In the genomic region with DNA sequence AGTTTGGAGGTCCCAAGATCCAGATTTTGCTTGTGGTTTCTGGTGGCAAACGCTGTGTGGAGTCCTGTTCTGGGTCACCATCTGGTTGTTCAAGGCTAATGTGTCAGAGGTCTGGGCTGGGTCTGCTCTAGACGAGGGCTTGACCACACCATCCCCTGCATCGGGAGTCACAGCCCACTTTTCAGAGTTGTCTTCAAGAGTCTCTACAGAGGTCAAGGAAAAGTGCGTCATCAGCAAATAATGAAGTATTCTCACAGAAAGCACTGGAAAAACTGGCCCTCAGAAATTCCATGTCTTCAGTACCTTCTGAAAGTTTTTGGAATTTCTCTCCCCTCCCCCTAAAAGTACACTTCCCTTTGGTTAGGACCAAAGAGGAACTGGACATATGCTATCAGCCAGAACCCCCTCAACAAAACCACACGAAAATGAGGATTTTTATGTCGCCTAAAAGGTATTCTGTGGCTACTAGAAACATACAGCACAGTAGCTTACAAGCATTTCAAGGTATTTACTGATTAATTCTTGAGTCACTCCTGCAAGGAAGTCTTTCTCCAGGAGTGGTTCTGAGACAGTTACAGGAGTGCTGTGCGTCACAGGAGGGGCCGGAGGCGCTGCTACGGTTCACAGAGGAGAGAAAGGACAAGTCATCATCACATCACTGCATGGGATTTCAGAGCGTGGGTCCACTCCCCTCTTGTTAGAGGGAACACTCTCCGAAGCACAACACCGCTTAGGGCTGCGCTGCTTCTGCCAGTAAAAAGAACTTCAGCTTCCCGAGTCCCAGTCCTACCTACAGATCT, we compare ENCODE assay signal across 9 cellular contexts. TPM values are rescaled to one million over a fixed set of nuclear protein-coding genes. Genes with fewer than 3 reads are reported as not detected.
DNase-seq lines count a peak whose midpoint lies in the region; TF ChIP-seq lines count a peak whose summit lies in the region.
"Had no signal": no experiment of that assay in that cellular context is flagged by ENCODE, and none has a peak within 500 bp of the region (broad histone marks: within the 10 kb centered on the region; RNA-seq: fewer than 3 reads in every experiment).

No MANE protein-coding gene starts in this region.

- intact Hi-C loops in dendritic cell treated with granulocyte-macrophage colony-stimulating factor and Interleukin-4, amounts not matched to agents 40 ng/mL and 50 ng/mL, for 4 days (cut with micrococcal nuclease) = loop anchor here (5.0 kb wide), 1 partner anchor 33 kb away; a partner anchor contains a TSS

- DNase-seq in GM03348 (ENCODE audit: low spot score) (peak; percentile 40), NB4 (ENCODE audit: low read depth) (peak; percentile 10), progenitor cell of endocrine pancreas (ENCODE audit: low spot score, unreplicated experiment) (no peak), iPS-NIHi11 (ENCODE audit: low spot score) (no peak), DMS153 treated with DMSO at 0.1 percent for 48 hours (lab: John Stamatoyannopoulos, UW; ENCODE audit: unreplicated experiment) (no peak), NCI-H1417 treated with DMSO at 0.1 percent for 48 hours (lab: John Stamatoyannopoulos, UW) (no peak)
- DNase-seq: activated CD4-positive, alpha-beta T cell treated with anti-CD3 and anti-CD28 coated beads, Interleukin-2, amount 10 ng/mL, durations not matched to agents 24 days and 14 days; NCI-H446 had no signal

- H3K4me3 Mint-ChIP-seq in dendritic cell treated with granulocyte-macrophage colony-stimulating factor and Interleukin-4, amounts not matched to agents 40 ng/mL and 50 ng/mL, for 4 days = peak overlapping the region; percentile 39
- H3K4me3 Mint-ChIP-seq in progenitor cell of endocrine pancreas (ENCODE audit: low read depth) = no peak overlapping the region
- H3K4me3 Mint-ChIP-seq: activated CD4-positive, alpha-beta T cell treated with anti-CD3 and anti-CD28 coated beads, Interleukin-2, amount 10 ng/mL, durations not matched to agents 24 days and 14 days had no signal

- no peak for TF ChIP-seq CTCF in NB4 (IDR thresholded peaks at IDR 0.05; ENCODE audit: low read depth, low read length)
- TF ChIP-seq CTCF in progenitor cell of endocrine pancreas (IDR thresholded peaks at IDR 0.05; ENCODE audit: unreplicated experiment) = no peak

- peak overlapping the region; percentile 70 for H3K27ac Mint-ChIP-seq in dendritic cell treated with granulocyte-macrophage colony-stimulating factor and Interleukin-4, amounts not matched to agents 40 ng/mL and 50 ng/mL, for 4 days
- H3K27ac Mint-ChIP-seq in progenitor cell of endocrine pancreas = peak overlapping the region; percentile 60

- no peaks in the 10 kb centered on the region for H3K9me3 Mint-ChIP-seq in dendritic cell treated with granulocyte-macrophage colony-stimulating factor and Interleukin-4, amounts not matched to agents 40 ng/mL and 50 ng/mL, for 4 days
- no peaks in the 10 kb centered on the region for H3K9me3 Mint-ChIP-seq in progenitor cell of endocrine pancreas (ENCODE audit: low read depth)
- H3K9me3 Mint-ChIP-seq: activated CD4-positive, alpha-beta T cell treated with anti-CD3 and anti-CD28 coated beads, Interleukin-2, amount 10 ng/mL, durations not matched to agents 24 days and 14 days had no signal

- peaks cover 86% of the 10 kb centered on the region for H3K36me3 Mint-ChIP-seq in dendritic cell treated with granulocyte-macrophage colony-stimulating factor and Interleukin-4, amounts not matched to agents 40 ng/mL and 50 ng/mL, for 4 days (ENCODE audit: low read depth)
- peaks cover 58% of the 10 kb centered on the region for H3K36me3 Mint-ChIP-seq in progenitor cell of endocrine pancreas (ENCODE audit: insufficient read depth)

- no peak overlapping the region for H3K4me3 ChIP-seq in NB4 (ENCODE audit: low read depth, low read length)

- TF ChIP-seq POLR2A in NB4 (IDR thresholded peaks at IDR 0.05; ENCODE audit: extremely low read depth, insufficient read length) = no peak

- H3K4me1 Mint-ChIP-seq in dendritic cell treated with granulocyte-macrophage colony-stimulating factor and Interleukin-4, amounts not matched to agents 40 ng/mL and 50 ng/mL, for 4 days (ENCODE audit: low read depth) = peaks cover 35% of the 10 kb centered on the region
- no peaks in the 10 kb centered on the region for H3K4me1 Mint-ChIP-seq in progenitor cell of endocrine pancreas (ENCODE audit: low read depth)

- no peaks in the 10 kb centered on the region for H3K27me3 Mint-ChIP-seq in dendritic cell treated with granulocyte-macrophage colony-stimulating factor and Interleukin-4, amounts not matched to agents 40 ng/mL and 50 ng/mL, for 4 days
- no peaks in the 10 kb centered on the region for H3K27me3 Mint-ChIP-seq in progenitor cell of endocrine pancreas
- H3K27me3 Mint-ChIP-seq: activated CD4-positive, alpha-beta T cell treated with anti-CD3 and anti-CD28 coated beads, Interleukin-2, amount 10 ng/mL, durations not matched to agents 24 days and 14 days had no signal

RNA-seq across cellular contexts. Expression of a gene that starts 35.4 kb away (rescaled TPM):
- 41.2 and 52.6 TPM in 2 replicates for total RNA-seq in progenitor cell of endocrine pancreas

Comparison
In these comparisons a context has a peak if more than half of its experiments do, and no peak if none do; other contexts are left out.
1. DNase-seq: peak in GM03348 (single experiment) and NB4 (single experiment); none in progenitor cell of endocrine pancreas (single experiment), iPS-NIHi11 (single experiment), DMS153 treated with DMSO at 0.1 percent for 48 hours (single experiment) and NCI-H1417 treated with DMSO at 0.1 percent for 48 hours (single experiment).